Comparison of ENCODE assay signal across 9 cellular contexts in the genomic region with DNA sequence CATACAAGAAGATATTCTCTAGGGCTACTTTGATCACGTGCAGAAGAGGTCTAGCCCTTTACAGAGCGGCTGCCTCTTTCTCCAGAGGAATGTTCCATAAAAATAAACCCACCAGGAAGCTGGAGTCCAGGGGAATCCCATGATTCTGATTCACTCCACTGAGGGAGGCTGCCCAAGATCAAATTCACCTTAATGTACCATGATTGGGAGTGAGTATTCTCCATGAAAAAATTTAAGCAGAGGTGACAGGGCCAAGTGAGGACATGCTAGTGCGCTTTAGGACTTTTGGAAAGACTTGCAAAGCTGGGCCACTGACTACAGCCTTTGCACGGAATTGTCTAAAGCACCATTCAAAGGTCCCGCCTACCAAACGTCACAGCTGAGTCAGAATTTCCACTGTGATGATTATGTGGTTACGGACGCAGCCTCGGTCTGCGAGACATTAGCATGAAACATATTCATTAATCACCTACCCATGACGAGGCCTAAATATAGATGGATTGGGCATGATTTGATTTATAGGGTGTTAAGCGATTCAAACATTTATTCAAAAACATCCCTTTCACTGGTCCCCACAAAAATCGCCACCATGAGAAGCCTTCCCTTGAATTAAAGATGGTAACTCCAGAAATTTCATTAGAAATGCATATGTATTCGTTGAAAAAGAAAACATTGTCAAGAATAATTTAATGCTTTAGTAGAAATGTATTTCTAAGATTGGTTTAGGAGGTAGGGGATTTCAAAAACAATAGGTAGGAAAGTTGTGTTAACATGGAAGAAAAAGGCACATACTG.
DNase-seq lines count a peak whose midpoint lies in the region; ATAC-seq and TF ChIP-seq lines count a peak whose summit lies in the region.
"Had no signal": no experiment of that assay in that cellular context is flagged by ENCODE, and none has a peak within 500 bp of the region (broad histone marks: within the 10 kb centered on the region; RNA-seq: fewer than 3 reads in every experiment).

No MANE protein-coding gene starts in this region.

- ATAC-seq in PC-3 (no peak), foreskin keratinocyte (peak; percentile 66), GM19397 (IDR thresholded peaks at IDR 0.05; ENCODE audit: unreplicated experiment) (no peak), HG02938 (IDR thresholded peaks at IDR 0.05; ENCODE audit: unreplicated experiment) (no peak)

- peak overlapping the region; percentile 55 for H3K27ac ChIP-seq in PC-3 (ENCODE audit: low read length)
- peak overlapping the region; percentile 47 for H3K27ac ChIP-seq in foreskin keratinocyte

- H3K9me2 ChIP-seq in PC-3 (replicated peaks; ENCODE audit: low read length), result no peaks in the 10 kb centered on the region

- H3F3A ChIP-seq in PC-3 (ENCODE audit: low read length, unreplicated experiment), result no peaks in the 10 kb centered on the region

- H4K20me1 ChIP-seq in PC-3 (ENCODE audit: low read length), result no peaks in the 10 kb centered on the region

- DNase-seq in Daoy (ENCODE audit: low read depth), result peak; percentile 91
- DNase-seq in H4 (ENCODE audit: low spot score), result peak; percentile 96
- peak; percentile 77 for DNase-seq in PC-3
- DNase-seq in foreskin keratinocyte, result peak; percentile 30 to 58
- DNase-seq in RPMI8226, result no peak
- DNase-seq in cardiac septum (ENCODE audit: low spot score), result no peak
- DNase-seq: caudate nucleus had no signal

- H3K4me1 ChIP-seq in PC-3 (ENCODE audit: insufficient read depth, low read length), result peaks cover 44% of the 10 kb centered on the region
- H3K4me1 ChIP-seq in foreskin keratinocyte, result peaks cover 16% of the 10 kb centered on the region

- intact Hi-C loops in PC-3 (cut with micrococcal nuclease) (no loop called here), cardiac septum (cut with DNase I) (loop anchor here (10.0 kb wide), 2 partner anchors 64 to 186 kb away; no protein-coding TSS in a partner anchor)

- H3K4me2 ChIP-seq in PC-3 (ENCODE audit: low read length), result no peak overlapping the region

- H3K4me3 ChIP-seq in PC-3 (ENCODE audit: low read length), result no peak overlapping the region

- no peak overlapping the region for H2AFZ ChIP-seq in PC-3 (ENCODE audit: low read length)

- BruUV-seq in PC-3 (replicated peaks; lab: Mats Ljungman, UMichigan), result no TSS peak

- H3K27me3 ChIP-seq in PC-3 (ENCODE audit: low read length) (no peaks in the 10 kb centered on the region), foreskin keratinocyte (no peaks in the 10 kb centered on the region)

- H3K36me3 ChIP-seq in PC-3 (ENCODE audit: low read depth, low read length), result no peaks in the 10 kb centered on the region

- CTCF ChIA-PET in PC-3 (lab: Charles Lee), result no interaction called here

- TF ChIP-seq CTCF in PC-3 (conservative IDR thresholded peaks at IDR 0.05; ENCODE audit: low read depth, low read length), result no peak
- TF ChIP-seq CTCF in foreskin keratinocyte (conservative IDR thresholded peaks at IDR 0.05), result no peak

- H3K9me3 ChIP-seq in PC-3 (ENCODE audit: low read length), result no peaks in the 10 kb centered on the region

- H3K9ac ChIP-seq in PC-3 (ENCODE audit: low read length), result peak overlapping the region; percentile 9; the same call in 1 of the 2 replicates

- POLR2A ChIA-PET in PC-3 (lab: Charles Lee; ENCODE audit: unreplicated experiment), result no interaction called here

- no peaks in the 10 kb centered on the region for H3K79me2 ChIP-seq in PC-3 (ENCODE audit: low read length)

Comparison
In these comparisons a context has a peak if more than half of its experiments do, and no peak if none do; other contexts are left out.
1. DNase-seq: peak in Daoy (single experiment), H4 (single experiment), PC-3 (single experiment) and foreskin keratinocyte (2 of 2); none in RPMI8226 (single experiment) and cardiac septum (single experiment).